In the genomic region with DNA sequence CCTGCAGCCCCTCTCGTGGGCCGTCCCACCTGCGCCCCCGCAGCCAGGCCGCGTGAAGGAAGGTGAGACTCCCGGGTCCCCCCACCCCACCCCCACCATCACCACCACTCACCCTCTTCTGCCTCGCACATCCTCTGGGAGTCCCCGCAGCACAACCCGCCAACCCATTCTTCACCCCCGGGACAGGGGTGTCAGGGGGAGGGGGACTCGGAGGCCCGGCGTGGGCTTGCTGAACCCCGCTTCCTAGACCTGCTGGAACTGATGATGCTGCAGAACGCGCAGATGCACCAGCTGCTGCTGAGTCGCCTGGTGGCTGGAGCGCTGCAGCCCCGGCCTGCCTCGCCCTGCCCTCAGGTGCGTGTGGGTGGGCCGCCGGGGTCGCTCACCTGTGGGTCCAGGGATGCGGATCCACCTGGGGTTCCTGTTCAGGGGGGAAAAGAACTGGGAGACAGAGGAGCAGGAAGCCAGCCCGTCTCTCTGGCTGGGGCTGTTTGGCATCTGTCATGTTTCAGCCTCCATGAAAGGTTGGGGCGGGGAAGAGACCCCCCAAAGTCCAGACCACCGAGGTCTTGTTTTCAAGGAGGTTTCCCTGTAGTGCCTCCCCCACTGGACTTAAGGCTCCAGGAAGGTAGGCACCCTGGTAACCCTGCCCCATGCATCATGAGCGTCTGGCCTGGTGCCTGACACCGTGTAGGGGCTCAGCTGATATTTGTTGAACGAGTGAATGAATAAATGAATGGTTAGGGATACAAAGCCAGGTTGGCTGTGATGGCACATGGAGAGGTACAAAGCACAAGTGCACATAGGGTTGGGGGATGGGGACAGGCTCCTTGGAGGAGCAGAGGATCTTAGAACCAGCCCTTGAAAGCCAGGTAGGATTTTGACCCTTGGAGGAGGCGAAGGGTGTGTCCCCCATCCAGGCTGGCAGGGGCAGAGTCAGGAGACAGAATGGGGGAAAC, we compare ENCODE assay signal across 8 cellular contexts. TPM values are rescaled to one million over a fixed set of nuclear protein-coding genes. Genes with fewer than 3 reads are reported as not detected.
DNase-seq lines count a peak whose midpoint lies in the region; ATAC-seq and TF ChIP-seq lines count a peak whose summit lies in the region.

No MANE protein-coding gene starts in this region.

- peak overlapping the region; percentile 18 for H3K27ac Mint-ChIP-seq in activated T-cell treated with anti-CD3 and anti-CD28 coated beads, Interleukin-2, amount 50 U/mL, for 24 hours
- H3K27ac Mint-ChIP-seq in activated naive CD4-positive, alpha-beta T cell treated with anti-CD3 and anti-CD28 coated beads, Interleukin-2, amount 50 U/mL, for 72 hours, result peak overlapping the region; percentile 8 to 22

- no peaks in the 10 kb centered on the region for H3K27me3 Mint-ChIP-seq in activated T-cell treated with anti-CD3 and anti-CD28 coated beads, Interleukin-2, amount 50 U/mL, for 24 hours

- H3K4me1 ChIP-seq in tibial nerve, result peaks cover 0 to 19% (median 14%) of the 10 kb centered on the region in 4 donors

- WGBS in tibial nerve, 2 donors, result 30 to 47% methylated on average over 18 to 27 of the region's 33 CpGs

- TF ChIP-seq EP300 in tibial nerve (IDR thresholded peaks at IDR 0.05), result no peak

- peaks cover 0 to 53% of the 10 kb centered on the region in 2 donors for H3K27me3 ChIP-seq in tibial nerve

- peak; percentile 43 to 52 for ATAC-seq in activated naive CD4-positive, alpha-beta T cell treated with anti-CD3 and anti-CD28 coated beads, Interleukin-2, amount 50 U/mL, for 72 hours
- peak; percentile 18 for ATAC-seq in left colon

- peak overlapping the region; percentile 84 for H3K4me3 Mint-ChIP-seq in activated T-cell treated with anti-CD3 and anti-CD28 coated beads, Interleukin-2, amount 50 U/mL, for 24 hours

- no peak for TF ChIP-seq POLR2A in tibial nerve (IDR thresholded peaks at IDR 0.05)

- H3K4me1 Mint-ChIP-seq in activated T-cell treated with anti-CD3 and anti-CD28 coated beads, Interleukin-2, amount 50 U/mL, for 24 hours (ENCODE audit: low read depth), result peaks cover 23% of the 10 kb centered on the region

- H3K9me3 ChIP-seq in tibial nerve, result no peaks in the 10 kb centered on the region

- TF ChIP-seq CTCF in tibial nerve (IDR thresholded peaks at IDR 0.05), result no peak

- H3K4me3 ChIP-seq in tibial nerve, result peak overlapping the region; percentile 28 to 54 (median 51)

- no peaks in the 10 kb centered on the region for H3K9me3 Mint-ChIP-seq in activated T-cell treated with anti-CD3 and anti-CD28 coated beads, Interleukin-2, amount 50 U/mL, for 24 hours
- H3K9me3 Mint-ChIP-seq in activated naive CD4-positive, alpha-beta T cell treated with anti-CD3 and anti-CD28 coated beads, Interleukin-2, amount 50 U/mL, for 72 hours, result no peaks in the 10 kb centered on the region

- peak overlapping the region in 1 of 4 donors; percentile 33 for H3K27ac ChIP-seq in tibial nerve

- no peaks in the 10 kb centered on the region for H3K36me3 ChIP-seq in tibial nerve

- peaks cover 25% of the 10 kb centered on the region for H3K36me3 Mint-ChIP-seq in activated T-cell treated with anti-CD3 and anti-CD28 coated beads, Interleukin-2, amount 50 U/mL, for 24 hours (ENCODE audit: low read depth)
- H3K36me3 Mint-ChIP-seq in activated naive CD4-positive, alpha-beta T cell treated with anti-CD3 and anti-CD28 coated beads, Interleukin-2, amount 50 U/mL, for 72 hours, result no peaks in the 10 kb centered on the region

- peak; percentile 48 for DNase-seq in activated T-cell treated with anti-CD3 and anti-CD28 coated beads, Interleukin-2, amount 50 U/mL, for 24 hours
- no peak for DNase-seq in activated T-cell treated with anti-CD3 and anti-CD28 coated beads, Interleukin-2, amount 50 U/mL, for 48 hours
- DNase-seq in activated naive CD4-positive, alpha-beta T cell treated with anti-CD3 and anti-CD28 coated beads, Interleukin-2, amount 50 U/mL, for 72 hours (ENCODE audit: low spot score in 2 of 2), result peak in 1 of 2 donors; percentile 55
- DNase-seq in left colon, result no peak
- no peak for DNase-seq in tibial nerve (ENCODE audit: low spot score in 2 of 2)
- DNase-seq in ureter (ENCODE audit: low spot score), result no peak
- no peak for DNase-seq in stimulated activated CD4-positive, alpha-beta T cell treated with anti-CD3 and anti-CD28 coated beads, Interleukin-2, amount 100 ng/mL, for 48 hours
- DNase-seq in middle frontal gyrus (ENCODE audit: extremely low spot score, low spot score), result no peak

- intact Hi-C loops in left colon (cut with DNase I, micrococcal nuclease), result no loop called here

RNA-seq across cellular contexts. Expression of a gene that starts 0.8 kb away (rescaled TPM):
- 1 to 10 TPM in 1 of 2 donors, under 1 TPM in 1; 0.86 to 1.8 TPM for total RNA-seq in activated naive CD4-positive, alpha-beta T cell treated with anti-CD3 and anti-CD28 coated beads, Interleukin-2, amount 50 U/mL, for 72 hours
- under 1 TPM in 1 of 2 donors, not detected in 1; 0.22 TPM for total RNA-seq in left colon
- 1 to 10 TPM in 1 of 4 donors, under 1 TPM in 2, not detected in 1; 0.20 to 1.3 (median 0.63) TPM for total RNA-seq in tibial nerve
- total RNA-seq in ureter, result 3.5 TPM

RNA-seq across cellular contexts. Expression of a gene that starts 21.4 kb away (rescaled TPM):
- total RNA-seq in activated naive CD4-positive, alpha-beta T cell treated with anti-CD3 and anti-CD28 coated beads, Interleukin-2, amount 50 U/mL, for 72 hours, result 10 to 100 TPM; 21.9 to 45.2 TPM
- total RNA-seq in left colon (10 to 100 TPM in 1 of 2 donors, 1 to 10 TPM in 1; 6.9 to 11.5 TPM), tibial nerve (10 to 100 TPM; 18.0 to 95.1 (median 36.3) TPM), ureter (39.0 TPM)

RNA-seq across cellular contexts. Expression of a gene that starts 26.3 kb away (rescaled TPM):
- total RNA-seq in activated naive CD4-positive, alpha-beta T cell treated with anti-CD3 and anti-CD28 coated beads, Interleukin-2, amount 50 U/mL, for 72 hours, result under 1 TPM in 1 of 2 donors, not detected in 1; 0.10 TPM
- total RNA-seq in left colon (under 1 TPM in 1 of 2 donors, not detected in 1; 0.20 TPM), tibial nerve (1 to 10 TPM in 2 of 4 donors, under 1 TPM in 2; 0.21 to 2.4 (median 1.1) TPM), ureter (2.2 TPM)
